ENCODE assay signal across 22 cellular contexts in genomic region chr1:91755888-91756287, GRCh38.
DNase-seq lines count a peak whose midpoint lies in the region; ATAC-seq and TF ChIP-seq lines count a peak whose summit lies in the region.
"Had no signal": no experiment of that assay in that cellular context is flagged by ENCODE, and none has a peak within 500 bp of the region (broad histone marks: within the 10 kb centered on the region; RNA-seq: fewer than 3 reads in every experiment).

No MANE protein-coding gene starts in this region.

- H3K9me3 ChIP-seq in right cardiac atrium (ENCODE audit: control insufficient read depth, low read length) (no peaks in the 10 kb centered on the region), lung (ENCODE audit: control insufficient read depth in 2 of 2, insufficient read depth in 1 of 2, low read length in 1 of 2) (no peaks in the 10 kb centered on the region), sigmoid colon (no peaks in the 10 kb centered on the region), uterus (no peaks in the 10 kb centered on the region)
- H3K9me3 ChIP-seq: BLaER1 treated with 17β-estradiol and CSF1 and Interleukin-3, amounts not matched to agents 10 nM and 100 nM; left lung had no signal

- no peak for DNase-seq in right cardiac atrium
- no peak for DNase-seq in Right ventricle myocardium superior
- DNase-seq in lung (ENCODE audit: low spot score): no peak
- peak; percentile 26 for DNase-seq in sigmoid colon
- DNase-seq in uterus: no peak
- DNase-seq in NCI-H187 treated with DMSO at 0.1 percent for 48 hours (lab: John Stamatoyannopoulos, UW): no peak
- no peak for DNase-seq in dedifferentiated amniotic fluid mesenchymal stem cell (ENCODE audit: extremely low spot score)
- no peak for DNase-seq in activated CD4-positive, alpha-beta T cell treated with anti-CD3 and anti-CD28 coated beads for 48 hours
- DNase-seq: activated CD4-positive, alpha-beta memory T cell treated with anti-CD3 and anti-CD28 coated beads for 36 hours; activated CD4-positive, CD25-positive, alpha-beta regulatory T cell; aorta; caudate nucleus; cortex of kidney; DMS53; left lung; NCI-H1436 treated with DMSO at 0.1 percent for 48 hours; NCI-H2107; NCI-H748 treated with DMSO at 0.1 percent for 48 hours; posterior cingulate gyrus; T-cell had no signal

- H3K4me1 ChIP-seq in right cardiac atrium (ENCODE audit: control insufficient read depth, insufficient read depth, low read length) (no peaks in the 10 kb centered on the region), lung (ENCODE audit: control insufficient read depth in 2 of 2, insufficient read depth in 2 of 2, low read length in 2 of 2) (peaks cover 4 to 15% of the 10 kb centered on the region in 2 donors), sigmoid colon (peaks cover 0 to 87% (median 82%) of the 10 kb centered on the region in 4 donors), uterus (peaks cover 10 to 61% of the 10 kb centered on the region in 2 donors)

- H3K36me3 ChIP-seq in lung (ENCODE audit: control insufficient read depth in 2 of 2, insufficient read depth in 2 of 2, low read length in 2 of 2) (peaks cover 1 to 4% of the 10 kb centered on the region in 2 donors), sigmoid colon (no peaks in the 10 kb centered on the region), uterus (no peaks in the 10 kb centered on the region)
- H3K36me3 ChIP-seq: left lung had no signal

- ATAC-seq in right cardiac atrium: no peak
- ATAC-seq in Right ventricle myocardium superior (ENCODE audit: poor library complexity): no peak
- no peak for ATAC-seq in lung (ENCODE audit: insufficient read depth, low FRiP score)
- ATAC-seq: activated naive CD4-positive, alpha-beta T cell treated with anti-CD3 and anti-CD28 coated beads, Interleukin-2, amount 50 U/mL, for 72 hours; T-cell had no signal

- no peak for TF ChIP-seq EP300 in sigmoid colon (IDR thresholded peaks at IDR 0.05)

- peak overlapping the region; percentile 33 for H3K27ac ChIP-seq in right cardiac atrium (ENCODE audit: low read length)
- H3K27ac ChIP-seq in lung (ENCODE audit: low read depth in 1 of 2, low read length in 1 of 2): peak overlapping the region; percentile 36 to 69
- peak overlapping the region; percentile 59 to 79 (median 75) for H3K27ac ChIP-seq in sigmoid colon
- H3K27ac ChIP-seq in uterus: peak overlapping the region; percentile 80 to 87
- H3K27ac ChIP-seq: BLaER1 treated with 17β-estradiol and CSF1 and Interleukin-3, amounts not matched to agents 10 nM and 100 nM; left lung had no signal

- TF ChIP-seq POLR2A in sigmoid colon (IDR thresholded peaks at IDR 0.05): no peak
- TF ChIP-seq POLR2A in uterus (IDR thresholded peaks at IDR 0.05): no peak

- H3K27me3 ChIP-seq in right cardiac atrium (ENCODE audit: control insufficient read depth, insufficient read depth) (no peaks in the 10 kb centered on the region), lung (ENCODE audit: control insufficient read depth, insufficient read depth) (no peaks in the 10 kb centered on the region), sigmoid colon (no peaks in the 10 kb centered on the region), uterus (no peaks in the 10 kb centered on the region)
- H3K27me3 ChIP-seq: BLaER1 treated with 17β-estradiol and CSF1 and Interleukin-3, amounts not matched to agents 10 nM and 100 nM; left lung had no signal

- 66% methylated on average over 3 of the region's 3 CpGs for WGBS in right cardiac atrium
- WGBS in lung, 2 donors: 77 to 86% methylated on average over 3 of the region's 3 CpGs
- 60 to 86% methylated on average over 3 of the region's 3 CpGs for WGBS in sigmoid colon, 2 donors

- intact Hi-C loops in right cardiac atrium (cut with DNase I) (no loop called here), Right ventricle myocardium superior (cut with DNase I) (no loop called here), sigmoid colon (cut with DNase I) (no loop called here), uterus (cut with DNase I; ENCODE audit: low total_unique reads) (no loop called here)

- TF ChIP-seq CTCF in lung (IDR thresholded peaks at IDR 0.05; ENCODE audit: control extremely low read depth, extremely low read depth): no peak
- TF ChIP-seq CTCF in sigmoid colon (IDR thresholded peaks at IDR 0.05): no peak
- TF ChIP-seq CTCF in uterus (IDR thresholded peaks at IDR 0.05): no peak

- no peak overlapping the region for H3K4me3 ChIP-seq in right cardiac atrium (ENCODE audit: low read length)
- no peak overlapping the region for H3K4me3 ChIP-seq in lung
- no peak overlapping the region for H3K4me3 ChIP-seq in sigmoid colon
- H3K4me3 ChIP-seq in uterus: no peak overlapping the region
- H3K4me3 ChIP-seq: BLaER1 treated with 17β-estradiol and CSF1 and Interleukin-3, amounts not matched to agents 10 nM and 100 nM; left lung had no signal

Comparison
In these comparisons a context has a peak if more than half of its experiments do, and no peak if none do; other contexts are left out.
1. H3K27ac ChIP-seq: peak in every context shown above with its lines; median percentile 84 in uterus; 75 in sigmoid colon; 52 in lung; 33 in right cardiac atrium.